ENCODE assay signal across 25 cellular contexts in genomic region chr4:151105454-151106032, GRCh38. TPM values are rescaled to one million over a fixed set of nuclear protein-coding genes. Genes with fewer than 3 reads are reported as not detected.
DNase-seq lines count a peak whose midpoint lies in the region; ATAC-seq, FAIRE-seq and TF ChIP-seq lines count a peak whose summit lies in the region.
"Had no signal": no experiment of that assay in that cellular context is flagged by ENCODE, and none has a peak within 500 bp of the region (broad histone marks: within the 10 kb centered on the region; RNA-seq: fewer than 3 reads in every experiment).

No MANE protein-coding gene starts in this region.

- H3K4me1 ChIP-seq in RWPE2 (ENCODE audit: insufficient read depth, poor library complexity, severe bottlenecking) (peaks cover 13% of the 10 kb centered on the region), ascending aorta (peaks cover 6 to 12% of the 10 kb centered on the region in 2 donors), thyroid gland (peaks cover 12 to 14% of the 10 kb centered on the region in 2 donors)

- 0 out of 2 replicates have a peak, but pooled peaks have one; percentile 47 for TF ChIP-seq POLR2A in GM12892 (IDR thresholded peaks at IDR 0.05; ENCODE audit: low read depth, low read length)
- TF ChIP-seq POLR2A in thyroid gland (IDR thresholded peaks at IDR 0.05): no peak

- peak; percentile 19 for DNase-seq in DMS 273 (lab: John Stamatoyannopoulos, UW; ENCODE audit: unreplicated experiment)
- no peak for DNase-seq in DMS 273 treated with DMSO at 0.1 percent for 48 hours (lab: John Stamatoyannopoulos, UW)
- no peak for DNase-seq in GM12892 (ENCODE audit: insufficient read length)
- DNase-seq in RWPE2 (ENCODE audit: low spot score): no peak
- no peak for DNase-seq in left colon
- DNase-seq in ascending aorta (ENCODE audit: low spot score in 2 of 2): no peak
- no peak for DNase-seq in thyroid gland
- no peak for DNase-seq in NCI-H2081 treated with DMSO at 0.1 percent for 48 hours (lab: John Stamatoyannopoulos, UW)
- DNase-seq: 8988T; activated CD4-positive, CD25-positive, alpha-beta regulatory T cell treated with anti-CD3 and anti-CD28 coated beads, Interleukin-2, amount 50 U/mL, for 72 hours; activated CD8-positive, alpha-beta memory T cell treated with anti-CD3 and anti-CD28 coated beads, Interleukin-2, amount 50 U/mL, for 4 hours; activated naive CD4-positive, alpha-beta T cell treated with Interleukin-2 at 50 U/mL for 16 hours; brain microvascular endothelial cell; dorsolateral prefrontal cortex; immature natural killer cell; mammary epithelial cell; MG63; naive thymus-derived CD8-positive, alpha-beta T cell; NK-92 treated with Interleukin-12 subunit alpha and Interleukin-12 subunit beta, amount 100 ng/mL, for 24 hours; SHP77; spleen had no signal

- H3K9me3 ChIP-seq in RWPE2 (ENCODE audit: severe bottlenecking): no peaks in the 10 kb centered on the region
- no peaks in the 10 kb centered on the region for H3K9me3 ChIP-seq in ascending aorta
- no peaks in the 10 kb centered on the region for H3K9me3 ChIP-seq in thyroid gland
- H3K9me3 ChIP-seq: MG63, prostate gland, spleen, tibial nerve had no signal

- intact Hi-C loops in left colon (cut with DNase I, micrococcal nuclease): no loop called here
- intact Hi-C loops in ascending aorta (cut with DNase I): no loop called here
- intact Hi-C loops in thyroid gland (cut with DNase I): no loop called here

- TF ChIP-seq CTCF in RWPE2 (IDR thresholded peaks at IDR 0.05; ENCODE audit: poor library complexity, severe bottlenecking): no peak
- no peak for TF ChIP-seq CTCF in ascending aorta (IDR thresholded peaks at IDR 0.05)
- no peak for TF ChIP-seq CTCF in thyroid gland (IDR thresholded peaks at IDR 0.05)

- 99% methylated on average over 5 of the region's 5 CpGs for WGBS in thyroid gland, 2 donors

- H3K27me3 ChIP-seq in RWPE2 (ENCODE audit: insufficient read depth, poor library complexity, severe bottlenecking): no peaks in the 10 kb centered on the region
- H3K27me3 ChIP-seq in ascending aorta: no peaks in the 10 kb centered on the region
- H3K27me3 ChIP-seq in thyroid gland: no peaks in the 10 kb centered on the region
- H3K27me3 ChIP-seq: brain microvascular endothelial cell, dorsolateral prefrontal cortex, MG63, spleen, tibial nerve had no signal

- FAIRE-seq in GM12892 (lab: Jason Lieb, UNC): no peak
- FAIRE-seq: GM19239, HTR-8/SVneo had no signal

- H3K36me3 ChIP-seq in RWPE2 (ENCODE audit: low read depth) (peaks cover 81% of the 10 kb centered on the region), ascending aorta (peaks cover 50 to 68% of the 10 kb centered on the region in 2 donors), thyroid gland (peaks cover 28 to 48% of the 10 kb centered on the region in 2 donors)

- ATAC-seq in RWPE2 (ENCODE audit: low read depth) (peak; percentile 39), left colon (peak; percentile 16)
- ATAC-seq: naive thymus-derived CD8-positive, alpha-beta T cell had no signal

- H3K27ac ChIP-seq in RWPE2 (ENCODE audit: poor library complexity, severe bottlenecking) (no peak overlapping the region), ascending aorta (no peak overlapping the region), thyroid gland (no peak overlapping the region)
- H3K27ac ChIP-seq: brain microvascular endothelial cell, dorsolateral prefrontal cortex, prostate gland, spleen, tibial nerve had no signal

- H3K4me3 ChIP-seq in RWPE2 (ENCODE audit: severe bottlenecking) (no peak overlapping the region), ascending aorta (no peak overlapping the region), thyroid gland (replicated peaks in 1 of 3) (no peak overlapping the region)
- H3K4me3 ChIP-seq: dorsolateral prefrontal cortex, MG63, prostate gland, spleen, tibial nerve had no signal

RNA-seq across cellular contexts. Expression of gene RPS3A, which starts 6.1 kb away (rescaled TPM):
- 6,954 TPM for polyA plus RNA-seq in GM12892 (2012; ENCODE audit: missing spikeins)
- 1,000 to 10,000 TPM; 1,187 to 1,396 TPM for total RNA-seq in left colon
- total RNA-seq in ascending aorta: 1,276 TPM
- 1,000 to 10,000 TPM; 2,907 to 6,038 (median 3,041) TPM for total RNA-seq in thyroid gland
